ENCODE assay signal across 20 cellular contexts in the genomic region with DNA sequence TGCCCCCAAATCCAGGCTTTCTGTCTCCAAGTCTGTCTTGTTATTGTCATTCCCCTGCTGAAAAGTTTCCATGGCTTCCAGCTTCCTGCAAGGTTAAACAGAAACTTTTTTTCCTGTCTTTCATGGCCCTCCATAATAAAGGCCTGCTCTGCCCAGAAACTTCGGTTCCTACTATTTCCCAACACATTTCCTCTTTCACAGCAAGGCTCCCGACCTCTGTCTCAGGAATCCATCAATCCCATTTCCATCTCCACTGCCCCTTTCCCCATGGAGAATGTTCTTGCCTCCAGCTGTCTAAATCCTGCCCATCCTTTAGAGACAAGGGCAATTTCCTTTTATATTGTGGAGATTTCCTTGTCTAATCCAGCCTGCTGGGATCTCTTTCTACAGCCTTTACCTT.
DNase-seq lines count a peak whose midpoint lies in the region; ATAC-seq and TF ChIP-seq lines count a peak whose summit lies in the region.
"Had no signal": no experiment of that assay in that cellular context is flagged by ENCODE, and none has a peak within 500 bp of the region (broad histone marks: within the 10 kb centered on the region; RNA-seq: fewer than 3 reads in every experiment).

No MANE protein-coding gene starts in this region.

- H2AFZ ChIP-seq in PC-3 (ENCODE audit: low read length), result no peak overlapping the region

- H4K20me1 ChIP-seq in PC-3 (ENCODE audit: low read length), result no peaks in the 10 kb centered on the region

- no peak overlapping the region for H3K9ac ChIP-seq in PC-3 (ENCODE audit: low read length)
- H3K9ac ChIP-seq: KMS-11 had no signal

- H3K4me3 ChIP-seq in PC-3 (ENCODE audit: low read length) (no peak overlapping the region), fibroblast of pulmonary artery (replicated peaks; ENCODE audit: low read depth, low read length) (no peak overlapping the region)
- H3K4me3 ChIP-seq: esophagus squamous epithelium, ovary, vagina had no signal

- DNase-seq in EH (ENCODE audit: low read depth) (peak; percentile 9), PC-3 (no peak), fibroblast of pulmonary artery (ENCODE audit: low read depth) (peak; percentile 60), osteocyte (ENCODE audit: extremely low spot score, unreplicated experiment) (no peak), GM03348 (ENCODE audit: low spot score) (no peak), nucleus accumbens (lab: John Stamatoyannopoulos, UW) (no peak)
- DNase-seq: activated CD4-positive, alpha-beta memory T cell treated with anti-CD3 and anti-CD28 coated beads for 36 hours; activated naive CD8-positive, alpha-beta T cell treated with anti-CD3 and anti-CD28 coated beads, Interleukin-2, amount 50 U/mL, for 24 hours; activated T-cell treated with anti-CD3 and anti-CD28 coated beads, Interleukin-2, amount 50 U/mL, for 48 hours; esophagus squamous epithelium; GF-D8; NCI-H1048; NCI-H2081; NCI-H510A; ovary; stimulated activated CD4-positive, alpha-beta T cell treated with anti-CD3 and anti-CD28 coated beads, Interleukin-4, amount 100 ng/mL, for 24 hours had no signal

- H3K9me2 ChIP-seq in PC-3 (replicated peaks; ENCODE audit: low read length), result no peaks in the 10 kb centered on the region

- H3K27me3 Mint-ChIP-seq in osteocyte (ENCODE audit: unreplicated experiment), result no peaks in the 10 kb centered on the region
- H3K27me3 Mint-ChIP-seq: activated CD4-positive, alpha-beta memory T cell treated with anti-CD3 and anti-CD28 coated beads for 36 hours; activated naive CD8-positive, alpha-beta T cell treated with anti-CD3 and anti-CD28 coated beads, Interleukin-2, amount 50 U/mL, for 24 hours; B cell had no signal

- H3K27me3 ChIP-seq in PC-3 (ENCODE audit: low read length), result no peaks in the 10 kb centered on the region
- H3K27me3 ChIP-seq: esophagus squamous epithelium, ovary, vagina had no signal

- no peaks in the 10 kb centered on the region for H3K79me2 ChIP-seq in PC-3 (ENCODE audit: low read length)

- POLR2A ChIA-PET in PC-3 (lab: Charles Lee; ENCODE audit: unreplicated experiment), result no interaction called here

- TF ChIP-seq CTCF in PC-3 (conservative IDR thresholded peaks at IDR 0.05; ENCODE audit: low read depth, low read length), result no peak
- no peak for TF ChIP-seq CTCF in fibroblast of pulmonary artery (IDR thresholded peaks at IDR 0.05; ENCODE audit: low read length, missing control alignments)
- no peak for TF ChIP-seq CTCF in osteocyte (IDR thresholded peaks at IDR 0.05)

- no peaks in the 10 kb centered on the region for H3K9me3 Mint-ChIP-seq in osteocyte (ENCODE audit: unreplicated experiment)
- H3K9me3 Mint-ChIP-seq: activated CD4-positive, alpha-beta memory T cell treated with anti-CD3 and anti-CD28 coated beads for 36 hours; activated naive CD8-positive, alpha-beta T cell treated with anti-CD3 and anti-CD28 coated beads, Interleukin-2, amount 50 U/mL, for 24 hours had no signal

- no peak overlapping the region for H3K4me3 Mint-ChIP-seq in osteocyte (ENCODE audit: unreplicated experiment)
- H3K4me3 Mint-ChIP-seq: activated CD4-positive, alpha-beta memory T cell treated with anti-CD3 and anti-CD28 coated beads for 36 hours; activated naive CD8-positive, alpha-beta T cell treated with anti-CD3 and anti-CD28 coated beads, Interleukin-2, amount 50 U/mL, for 24 hours; B cell had no signal

- peaks cover 47% of the 10 kb centered on the region for H3K4me1 ChIP-seq in PC-3 (ENCODE audit: insufficient read depth, low read length)

- no peak overlapping the region for H3K4me2 ChIP-seq in PC-3 (ENCODE audit: low read length)
- H3K4me2 ChIP-seq: KMS-11 had no signal

- CTCF ChIA-PET in PC-3 (lab: Charles Lee), result no interaction called here

- H3K36me3 Mint-ChIP-seq in osteocyte (ENCODE audit: unreplicated experiment), result no peaks in the 10 kb centered on the region
- H3K36me3 Mint-ChIP-seq: activated CD4-positive, alpha-beta memory T cell treated with anti-CD3 and anti-CD28 coated beads for 36 hours had no signal

- peak overlapping the region; percentile 15; the same call in 1 of the 2 replicates for H3K27ac ChIP-seq in PC-3 (ENCODE audit: low read length)
- H3K27ac ChIP-seq: KMS-11, ovary, vagina had no signal

- ATAC-seq in PC-3, result no peak
- ATAC-seq in GM19463 (IDR thresholded peaks at IDR 0.05; ENCODE audit: unreplicated experiment), result no peak
- ATAC-seq: activated naive CD8-positive, alpha-beta T cell treated with anti-CD3 and anti-CD28 coated beads, Interleukin-2, amount 50 U/mL, for 24 hours had no signal

- H3F3A ChIP-seq in PC-3 (ENCODE audit: low read length, unreplicated experiment), result no peaks in the 10 kb centered on the region

- intact Hi-C loops in PC-3 (cut with micrococcal nuclease), result no loop called here

- BruUV-seq in PC-3 (replicated peaks; lab: Mats Ljungman, UMichigan), result no TSS peak

- no peaks in the 10 kb centered on the region for H3K9me3 ChIP-seq in PC-3 (ENCODE audit: low read length)
- H3K9me3 ChIP-seq: esophagus squamous epithelium, ovary, vagina had no signal

- peaks cover 61% of the 10 kb centered on the region for H3K4me1 Mint-ChIP-seq in osteocyte (ENCODE audit: unreplicated experiment)

- H3K27ac Mint-ChIP-seq in osteocyte (ENCODE audit: unreplicated experiment), result peak overlapping the region; percentile 47
- H3K27ac Mint-ChIP-seq: activated CD4-positive, alpha-beta memory T cell treated with anti-CD3 and anti-CD28 coated beads for 36 hours; B cell had no signal

- no peaks in the 10 kb centered on the region for H3K36me3 ChIP-seq in PC-3 (ENCODE audit: low read depth, low read length)
- H3K36me3 ChIP-seq: esophagus squamous epithelium, ovary, vagina had no signal

Comparison
In these comparisons a context has a peak if more than half of its experiments do, and no peak if none do; other contexts are left out.
1. DNase-seq: peak in EH (single experiment) and fibroblast of pulmonary artery (single experiment); none in PC-3 (single experiment), osteocyte (single experiment), GM03348 (single experiment) and nucleus accumbens (0 of 56).